9 cellular contexts compared by ENCODE assay signal in genomic region chr22:44667829-44668189, GRCh38. TPM values are rescaled to one million over a fixed set of nuclear protein-coding genes. Genes with fewer than 3 reads are reported as not detected.
DNase-seq lines count a peak whose midpoint lies in the region; ATAC-seq lines count a peak whose summit lies in the region.
"Had no signal": no experiment of that assay in that cellular context is flagged by ENCODE, and none has a peak within 500 bp of the region (broad histone marks: within the 10 kb centered on the region; RNA-seq: fewer than 3 reads in every experiment).

No MANE protein-coding gene starts in this region.

- H3K4me3 Mint-ChIP-seq in T-cell: peak overlapping the region; percentile 78 to 84 (median 80)
- H3K4me3 Mint-ChIP-seq in activated naive CD8-positive, alpha-beta T cell treated with anti-CD3 and anti-CD28 coated beads for 36 hours: peak overlapping the region; percentile 42
- H3K4me3 Mint-ChIP-seq in stimulated activated naive CD8-positive, alpha-beta T cell treated with anti-CD3 and anti-CD28 coated beads, Interleukin-15, Interleukin-2, amounts not matched to agents 100 ng/mL and 50 ng/mL, for 24 hours: peak overlapping the region; percentile 71

- no peak overlapping the region for H2BK120ac ChIP-seq in mesendoderm (ENCODE audit: low read depth, low read length)

- H3K23ac ChIP-seq in mesendoderm (ENCODE audit: low read length): no peak overlapping the region

- DNase-seq in T-cell (peak; percentile 38 to 85 (median 73)), mesendoderm (no peak), NCI-H748 (lab: John Stamatoyannopoulos, UW; ENCODE audit: unreplicated experiment) (no peak), NK-92 (lab: John Stamatoyannopoulos, UW; ENCODE audit: unreplicated experiment) (no peak)
- DNase-seq in activated naive CD8-positive, alpha-beta T cell treated with anti-CD3 and anti-CD28 coated beads for 36 hours: peak; percentile 62
- DNase-seq: cerebellar nuclear complex had no signal

- no peaks in the 10 kb centered on the region for H3K27me3 Mint-ChIP-seq in T-cell
- H3K27me3 Mint-ChIP-seq in activated naive CD8-positive, alpha-beta T cell treated with anti-CD3 and anti-CD28 coated beads for 36 hours: no peaks in the 10 kb centered on the region
- peaks cover 4% of the 10 kb centered on the region for H3K27me3 Mint-ChIP-seq in stimulated activated naive CD8-positive, alpha-beta T cell treated with anti-CD3 and anti-CD28 coated beads, Interleukin-15, Interleukin-2, amounts not matched to agents 100 ng/mL and 50 ng/mL, for 24 hours

- H4K5ac ChIP-seq in mesendoderm (ENCODE audit: low read length): no peak overlapping the region

- H3K18ac ChIP-seq in mesendoderm (ENCODE audit: low read length): peak overlapping the region; percentile 34

- peak overlapping the region; percentile 1 for H3K4me3 ChIP-seq in mesendoderm (ENCODE audit: low read length)

- peak overlapping the region; percentile 84 for H3K56ac ChIP-seq in mesendoderm (ENCODE audit: low read length)

- peak overlapping the region; percentile 25 for H3K4me2 ChIP-seq in mesendoderm (ENCODE audit: low read length)

- no peak overlapping the region for H2BK15ac ChIP-seq in mesendoderm (replicated peaks; ENCODE audit: low read depth)

- H2AK5ac ChIP-seq in mesendoderm (ENCODE audit: low read length): no peak overlapping the region

- no CpG with 5 or more reads among the region's 8 CpGs for WGBS in mesendoderm (ENCODE audit: extremely low coverage, insufficient coverage, low lambda C conversion rate)

- POLR2A ChIA-PET in T-cell (lab: Charles Lee): no interaction called here

- peak; percentile 67 to 81 (median 72) for ATAC-seq in T-cell (replicated peaks in 1 of 4)
- no peak for ATAC-seq in HG03108 (IDR thresholded peaks at IDR 0.05; ENCODE audit: unreplicated experiment)
- no peak for ATAC-seq in HG02970 (IDR thresholded peaks at IDR 0.05; ENCODE audit: low FRiP score, unreplicated experiment)

- H3K27ac Mint-ChIP-seq in T-cell: peak overlapping the region; percentile 93 to 94
- H3K27ac Mint-ChIP-seq in activated naive CD8-positive, alpha-beta T cell treated with anti-CD3 and anti-CD28 coated beads for 36 hours: peak overlapping the region; percentile 32
- H3K27ac Mint-ChIP-seq in stimulated activated naive CD8-positive, alpha-beta T cell treated with anti-CD3 and anti-CD28 coated beads, Interleukin-15, Interleukin-2, amounts not matched to agents 100 ng/mL and 50 ng/mL, for 24 hours: peak overlapping the region; percentile 3

- no peak overlapping the region for H3K4ac ChIP-seq in mesendoderm (ENCODE audit: low read depth, low read length)

- H3K9ac ChIP-seq in mesendoderm (ENCODE audit: low read length): peak overlapping the region; percentile 53

- no peaks in the 10 kb centered on the region for H3K36me3 Mint-ChIP-seq in T-cell
- no peaks in the 10 kb centered on the region for H3K36me3 Mint-ChIP-seq in activated naive CD8-positive, alpha-beta T cell treated with anti-CD3 and anti-CD28 coated beads for 36 hours
- no peaks in the 10 kb centered on the region for H3K36me3 Mint-ChIP-seq in stimulated activated naive CD8-positive, alpha-beta T cell treated with anti-CD3 and anti-CD28 coated beads, Interleukin-15, Interleukin-2, amounts not matched to agents 100 ng/mL and 50 ng/mL, for 24 hours (ENCODE audit: low read depth)

- CTCF ChIA-PET in T-cell (lab: Charles Lee): interaction anchor here in 1 of 2 donors (1.0 to 1.2 kb wide), 2 partner anchors 8 to 17 kb away, joined by 3 to 6 read pairs; no protein-coding TSS in a partner anchor

- peaks cover 58 to 81% (median 75%) of the 10 kb centered on the region in 3 donors for H3K4me1 Mint-ChIP-seq in T-cell
- peaks cover 52% of the 10 kb centered on the region for H3K4me1 Mint-ChIP-seq in activated naive CD8-positive, alpha-beta T cell treated with anti-CD3 and anti-CD28 coated beads for 36 hours
- peaks cover 67% of the 10 kb centered on the region for H3K4me1 Mint-ChIP-seq in stimulated activated naive CD8-positive, alpha-beta T cell treated with anti-CD3 and anti-CD28 coated beads, Interleukin-15, Interleukin-2, amounts not matched to agents 100 ng/mL and 50 ng/mL, for 24 hours (ENCODE audit: low read depth)

- H3K79me1 ChIP-seq in mesendoderm (ENCODE audit: low read length): no peaks in the 10 kb centered on the region

- no peaks in the 10 kb centered on the region for H3K36me3 ChIP-seq in mesendoderm (ENCODE audit: control insufficient read depth, insufficient read depth, low read length)

- H3K9me3 Mint-ChIP-seq in T-cell: no peaks in the 10 kb centered on the region
- no peaks in the 10 kb centered on the region for H3K9me3 Mint-ChIP-seq in activated naive CD8-positive, alpha-beta T cell treated with anti-CD3 and anti-CD28 coated beads for 36 hours
- no peaks in the 10 kb centered on the region for H3K9me3 Mint-ChIP-seq in stimulated activated naive CD8-positive, alpha-beta T cell treated with anti-CD3 and anti-CD28 coated beads, Interleukin-15, Interleukin-2, amounts not matched to agents 100 ng/mL and 50 ng/mL, for 24 hours

- H3K27me3 ChIP-seq in mesendoderm (ENCODE audit: insufficient read depth, low read length, poor library complexity): no peaks in the 10 kb centered on the region

- H4K8ac ChIP-seq in mesendoderm (ENCODE audit: low read depth, low read length): no peak overlapping the region

- no peak overlapping the region for H3K27ac ChIP-seq in mesendoderm (ENCODE audit: low read depth, low read length)

- H2BK5ac ChIP-seq in mesendoderm (ENCODE audit: low read length): no peak overlapping the region

- H3K4me1 ChIP-seq in mesendoderm (ENCODE audit: control insufficient read depth, low read depth, low read length): no peaks in the 10 kb centered on the region

- no peaks in the 10 kb centered on the region for H3K79me2 ChIP-seq in mesendoderm (ENCODE audit: control insufficient read depth, insufficient read depth, low read length)

RNA-seq across cellular contexts. Expression of gene PRR5, which starts 34.2 kb away (rescaled TPM):
- 10 to 100 TPM; 37.0 to 64.0 (median 58.7) TPM for total RNA-seq in T-cell
- total RNA-seq in activated naive CD8-positive, alpha-beta T cell treated with anti-CD3 and anti-CD28 coated beads for 36 hours: 10 to 100 TPM; 22.3 to 24.6 TPM
- 9.1 TPM for polyA plus RNA-seq in mesendoderm (2013, experiment 1 of 2)
- polyA plus RNA-seq in mesendoderm (2013, experiment 2 of 2): 9.0 TPM

Comparison
In these comparisons a context has a peak if more than half of its experiments do, and no peak if none do; other contexts are left out.
1. ATAC-seq: peak in T-cell (4 of 4); none in HG03108 (single experiment) and HG02970 (single experiment).
2. DNase-seq: peak in T-cell (34 of 34) and activated naive CD8-positive, alpha-beta T cell treated with anti-CD3 and anti-CD28 coated beads for 36 hours (single experiment); none in mesendoderm (single experiment), NCI-H748 (single experiment) and NK-92 (single experiment).
3. H3K27ac Mint-ChIP-seq: peak in every context shown above with its lines; median percentile 94 in T-cell; 32 in activated naive CD8-positive, alpha-beta T cell treated with anti-CD3 and anti-CD28 coated beads for 36 hours; 3 in stimulated activated naive CD8-positive, alpha-beta T cell treated with anti-CD3 and anti-CD28 coated beads, Interleukin-15, Interleukin-2, amounts not matched to agents 100 ng/mL and 50 ng/mL, for 24 hours.
4. Peak in every context shown above with its lines, with median percentiles within 50 percentile points of each other: H3K4me3 Mint-ChIP-seq.